ENCODE assay signal across 8 cellular contexts in genomic region chr19:47391510-47392223, GRCh38. TPM values are rescaled to one million over a fixed set of nuclear protein-coding genes. Genes with fewer than 3 reads are reported as not detected.
DNase-seq lines count a peak whose midpoint lies in the region; ATAC-seq and TF ChIP-seq lines count a peak whose summit lies in the region.

No MANE protein-coding gene starts in this region.

- peak overlapping the region in 1 of 7 donors; percentile 30 for H3K27ac Mint-ChIP-seq in CD4-positive, alpha-beta memory T cell
- peak overlapping the region in 4 of 10 donors; percentile 24 to 89 (median 52) for H3K27ac Mint-ChIP-seq in naive thymus-derived CD8-positive, alpha-beta T cell
- H3K27ac Mint-ChIP-seq in stimulated activated memory B cell treated with anti-CD40 and anti-IgM and Interleukin-4, amounts not matched to agents 10 μg/mL and 1 μg/mL and 100 μg/mL, for 72 hours, result no peak overlapping the region

- H3K9me3 Mint-ChIP-seq in CD4-positive, alpha-beta memory T cell, result peaks cover 0 to 1% (median 0%) of the 10 kb centered on the region in 8 donors
- no peaks in the 10 kb centered on the region for H3K9me3 Mint-ChIP-seq in naive thymus-derived CD8-positive, alpha-beta T cell
- no peaks in the 10 kb centered on the region for H3K9me3 Mint-ChIP-seq in stimulated activated memory B cell treated with anti-CD40 and anti-IgM and Interleukin-4, amounts not matched to agents 10 μg/mL and 1 μg/mL and 100 μg/mL, for 72 hours

- H3K4me2 ChIP-seq in OCI-LY3 (ENCODE audit: low read length), result peak overlapping the region; percentile 54

- intact Hi-C loops in CD4-positive, alpha-beta memory T cell (cut with micrococcal nuclease), result loop anchor here (1.0 to 5.0 kb wide), 2 partner anchors 95 to 109 kb away; no protein-coding TSS in a partner anchor
- intact Hi-C loops in esophagus squamous epithelium (cut with DNase I), result no loop called here

- peak; percentile 92 for TF ChIP-seq CTCF in OCI-LY3 (IDR thresholded peaks at IDR 0.05; ENCODE audit: low read depth, low read length)
- peak; percentile 68 to 91 (median 82) for TF ChIP-seq CTCF in esophagus squamous epithelium (IDR thresholded peaks at IDR 0.05)

- no peak overlapping the region for H3K4me3 Mint-ChIP-seq in CD4-positive, alpha-beta memory T cell
- H3K4me3 Mint-ChIP-seq in naive thymus-derived CD8-positive, alpha-beta T cell, result no peak overlapping the region
- H3K4me3 Mint-ChIP-seq in stimulated activated memory B cell treated with anti-CD40 and anti-IgM and Interleukin-4, amounts not matched to agents 10 μg/mL and 1 μg/mL and 100 μg/mL, for 72 hours, result no peak overlapping the region

- no peak overlapping the region for H3K27ac ChIP-seq in CD4-positive, alpha-beta memory T cell (ENCODE audit: low read depth, low read length)
- H3K27ac ChIP-seq in OCI-LY3 (ENCODE audit: low read length), result no peak overlapping the region
- no peak overlapping the region for H3K27ac ChIP-seq in esophagus squamous epithelium

- H3K4me3 ChIP-seq in CD4-positive, alpha-beta memory T cell (ENCODE audit: low read length in 2 of 2), result no peak overlapping the region
- H3K4me3 ChIP-seq in OCI-LY3 (ENCODE audit: low read length) (peak overlapping the region; percentile 41), esophagus squamous epithelium (no peak overlapping the region)

- ATAC-seq in naive thymus-derived CD8-positive, alpha-beta T cell, result peak; percentile 76 to 87
- peak; percentile 74 for ATAC-seq in stimulated activated memory B cell treated with anti-CD40 and anti-IgM and Interleukin-4, amounts not matched to agents 10 μg/mL and 1 μg/mL and 100 μg/mL, for 72 hours
- ATAC-seq in GM18498 (IDR thresholded peaks at IDR 0.05; ENCODE audit: unreplicated experiment), result no peak

- H3K36me3 Mint-ChIP-seq in CD4-positive, alpha-beta memory T cell, result no peaks in the 10 kb centered on the region
- no peaks in the 10 kb centered on the region for H3K36me3 Mint-ChIP-seq in naive thymus-derived CD8-positive, alpha-beta T cell
- H3K36me3 Mint-ChIP-seq in stimulated activated memory B cell treated with anti-CD40 and anti-IgM and Interleukin-4, amounts not matched to agents 10 μg/mL and 1 μg/mL and 100 μg/mL, for 72 hours, result no peaks in the 10 kb centered on the region

- no peaks in the 10 kb centered on the region for H3K4me1 ChIP-seq in CD4-positive, alpha-beta memory T cell (ENCODE audit: insufficient read depth, low read length)
- H3K4me1 ChIP-seq in OCI-LY3 (ENCODE audit: low read length) (peaks cover 3% of the 10 kb centered on the region; the same call in 1 of the 2 replicates), esophagus squamous epithelium (no peaks in the 10 kb centered on the region)

- peaks cover 0 to 5% (median 3%) of the 10 kb centered on the region in 4 donors for H3K4me1 Mint-ChIP-seq in CD4-positive, alpha-beta memory T cell
- peaks cover 3 to 7% (median 6%) of the 10 kb centered on the region in 4 donors for H3K4me1 Mint-ChIP-seq in naive thymus-derived CD8-positive, alpha-beta T cell
- H3K4me1 Mint-ChIP-seq in stimulated activated memory B cell treated with anti-CD40 and anti-IgM and Interleukin-4, amounts not matched to agents 10 μg/mL and 1 μg/mL and 100 μg/mL, for 72 hours, result peaks cover 13% of the 10 kb centered on the region

- H3K9ac ChIP-seq in OCI-LY3 (ENCODE audit: low read length), result 0 out of 2 replicates have a peak overlapping the region, but pooled peaks have one; percentile 15

- no peaks in the 10 kb centered on the region for H3K27me3 ChIP-seq in CD4-positive, alpha-beta memory T cell (ENCODE audit: insufficient read depth, low read length)
- H3K27me3 ChIP-seq in OCI-LY3 (ENCODE audit: low read depth, low read length), result peaks cover 3% of the 10 kb centered on the region; the same call in 1 of the 2 replicates
- H3K27me3 ChIP-seq in esophagus squamous epithelium, result no peaks in the 10 kb centered on the region

- DNase-seq in CD4-positive, alpha-beta memory T cell, result peak; percentile 74 to 76 (median 75)
- DNase-seq in HK-2 (ENCODE audit: unreplicated experiment) (peak; percentile 83), activated T-cell treated with anti-CD3 and anti-CD28 coated beads for 1 hour (ENCODE audit: low read depth) (peak; percentile 86), esophagus squamous epithelium (lab: John Stamatoyannopoulos, UW) (peak; percentile 21)
- peak; percentile 59 to 87 (median 76) for DNase-seq in naive thymus-derived CD8-positive, alpha-beta T cell

- CTCF ChIA-PET in CD4-positive, alpha-beta memory T cell (lab: Charles Lee; ENCODE audit: partially characterized antibody), result interaction anchor here (0.5 to 5.3 kb wide), 31 partner anchors 8 to 1755 kb away, joined by 3 to 96 read pairs (median 5); partner anchors contain the start of gene DHX34

- peaks cover 7 to 9% of the 10 kb centered on the region in 2 donors for H3K27me3 Mint-ChIP-seq in CD4-positive, alpha-beta memory T cell
- peaks cover 7 to 24% (median 20%) of the 10 kb centered on the region in 5 donors for H3K27me3 Mint-ChIP-seq in naive thymus-derived CD8-positive, alpha-beta T cell
- H3K27me3 Mint-ChIP-seq in stimulated activated memory B cell treated with anti-CD40 and anti-IgM and Interleukin-4, amounts not matched to agents 10 μg/mL and 1 μg/mL and 100 μg/mL, for 72 hours, result peaks cover 53% of the 10 kb centered on the region

- peak overlapping the region; percentile 67; the same call in 1 of the 2 replicates for H2AFZ ChIP-seq in OCI-LY3 (ENCODE audit: low read depth, low read length)

- POLR2A ChIA-PET in CD4-positive, alpha-beta memory T cell (lab: Charles Lee; ENCODE audit: partially characterized antibody), result interaction anchor here (0.8 to 1.4 kb wide), 4 partner anchors 9 to 117 kb away, joined by 3 to 5 read pairs (median 4); partner anchors contain the start of genes DHX34 and INAFM1
- POLR2A ChIA-PET in naive thymus-derived CD8-positive, alpha-beta T cell (lab: Charles Lee), result interaction anchor here (0.5 kb wide), 1 partner anchor 134 kb away, joined by 4 read pairs; no protein-coding TSS in a partner anchor

- no peaks in the 10 kb centered on the region for H3K36me3 ChIP-seq in CD4-positive, alpha-beta memory T cell (ENCODE audit: insufficient read depth, low read length)
- H3K36me3 ChIP-seq in OCI-LY3 (replicated peaks; ENCODE audit: low read depth, low read length), result no peaks in the 10 kb centered on the region
- H3K36me3 ChIP-seq in esophagus squamous epithelium, result no peaks in the 10 kb centered on the region

- TF ChIP-seq POLR2A in esophagus squamous epithelium (IDR thresholded peaks at IDR 0.05), result no peak

- H3K79me2 ChIP-seq in OCI-LY3 (ENCODE audit: low read length), result no peaks in the 10 kb centered on the region

- WGBS in esophagus squamous epithelium, 2 donors, result 30 to 33% methylated on average over 11 to 15 of the region's 15 CpGs

- no peaks in the 10 kb centered on the region for H3K9me3 ChIP-seq in CD4-positive, alpha-beta memory T cell (ENCODE audit: control insufficient read depth in 1 of 2, low read length in 2 of 2)
- H3K9me3 ChIP-seq in OCI-LY3 (ENCODE audit: insufficient read depth, low read length) (no peaks in the 10 kb centered on the region), esophagus squamous epithelium (no peaks in the 10 kb centered on the region)

- no peaks in the 10 kb centered on the region for H4K20me1 ChIP-seq in OCI-LY3 (ENCODE audit: insufficient read depth, low read length)

RNA-seq across cellular contexts. Expression of gene MEIS3, which starts 27.7 kb away (rescaled TPM):
- under 1 TPM in 1 of 2 experiments, not detected in 1; 0.35 TPM for total RNA-seq in CD4-positive, alpha-beta memory T cell
- under 1 TPM in 1 of 2 donors, not detected in 1; 0.71 TPM for polyA plus RNA-seq in CD4-positive, alpha-beta memory T cell
- 10 to 100 TPM in 1 of 4 donors, 1 to 10 TPM in 3; 1.0 to 13.5 (median 3.9) TPM for total RNA-seq in esophagus squamous epithelium
- total RNA-seq in naive thymus-derived CD8-positive, alpha-beta T cell, result not detected
- not detected for polyA plus RNA-seq in naive thymus-derived CD8-positive, alpha-beta T cell

RNA-seq across cellular contexts. Expression of gene DHX34, which starts 42.6 kb away (rescaled TPM):
- 10 to 100 TPM; 26.5 to 27.3 TPM for total RNA-seq in CD4-positive, alpha-beta memory T cell
- polyA plus RNA-seq in CD4-positive, alpha-beta memory T cell, result 1 to 10 TPM; 1.7 to 7.4 TPM
- total RNA-seq in esophagus squamous epithelium, result 10 to 100 TPM; 10.7 to 20.8 (median 17.7) TPM
- 10 to 100 TPM; 28.9 to 29.6 TPM for total RNA-seq in naive thymus-derived CD8-positive, alpha-beta T cell
- 1 to 10 TPM; 3.1 to 9.7 (median 5.2) TPM for polyA plus RNA-seq in naive thymus-derived CD8-positive, alpha-beta T cell

RNA-seq across cellular contexts. Expression of gene C5AR2, which starts 59.7 kb away (rescaled TPM):
- 1 to 10 TPM; 2.1 to 2.9 TPM for total RNA-seq in CD4-positive, alpha-beta memory T cell
- polyA plus RNA-seq in CD4-positive, alpha-beta memory T cell, result under 1 TPM; 0.10 to 0.11 TPM
- total RNA-seq in esophagus squamous epithelium, result 1 to 10 TPM in 1 of 4 donors, under 1 TPM in 3; 0.21 to 1.3 (median 0.63) TPM
- under 1 TPM; 0.29 to 0.30 TPM for total RNA-seq in naive thymus-derived CD8-positive, alpha-beta T cell
- polyA plus RNA-seq in naive thymus-derived CD8-positive, alpha-beta T cell, result not detected

Comparison
In these comparisons a context has a peak if more than half of its experiments do, and no peak if none do; other contexts are left out.
1. DNase-seq: peak in every context shown above with its lines; median percentile 86 in activated T-cell treated with anti-CD3 and anti-CD28 coated beads for 1 hour; 83 in HK-2; 76 in naive thymus-derived CD8-positive, alpha-beta T cell; 75 in CD4-positive, alpha-beta memory T cell; 21 in esophagus squamous epithelium.